ENCODE assay signal across 8 cellular contexts in the genomic region with DNA sequence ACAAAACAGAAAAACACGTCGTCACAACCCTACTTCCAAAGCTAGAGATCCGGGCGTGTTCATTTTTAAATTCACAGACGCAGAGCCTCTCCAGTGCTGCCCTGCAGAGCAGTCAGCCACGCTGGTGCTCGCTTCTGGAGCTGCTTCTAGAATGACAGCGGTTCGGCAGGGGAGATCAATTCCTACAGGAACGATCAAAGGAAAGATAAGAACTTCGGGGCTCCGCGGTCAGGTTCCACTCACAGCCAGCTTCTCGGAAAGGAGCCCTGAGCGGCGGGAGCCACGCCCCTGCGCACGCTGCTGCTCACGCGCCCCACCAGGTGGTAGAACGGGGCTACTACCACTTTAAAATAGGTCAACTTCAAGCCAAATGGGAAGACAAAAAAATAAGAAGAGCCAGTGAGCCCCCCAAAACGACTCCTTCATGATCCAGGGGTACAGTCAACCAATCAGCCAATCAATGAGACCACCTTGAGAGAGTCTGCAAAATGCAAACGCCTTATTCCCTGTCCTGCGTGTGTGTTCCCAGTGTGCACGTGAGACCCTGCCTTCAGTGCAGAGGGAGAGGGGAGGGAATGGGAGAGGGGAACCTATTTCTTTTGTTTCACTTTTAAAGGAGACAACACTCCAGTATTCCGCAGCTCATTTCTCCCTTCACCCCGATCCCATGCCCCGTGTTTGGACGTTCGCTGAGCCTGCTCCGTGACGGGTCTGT.
DNase-seq lines count a peak whose midpoint lies in the region; ATAC-seq and TF ChIP-seq lines count a peak whose summit lies in the region.

No MANE protein-coding gene starts in this region.

- peak; percentile 58 for DNase-seq in DMS114 treated with DMSO at 0.1 percent for 48 hours (lab: John Stamatoyannopoulos, UW; ENCODE audit: unreplicated experiment)
- DNase-seq in Panc1 (ENCODE audit: low read depth, low spot score) = no peak
- peak; percentile 70 to 79 for DNase-seq in activated T-cell treated with anti-CD3 and anti-CD28 coated beads, Interleukin-2, amount 50 U/mL, for 72 hours
- peak; percentile 45 for DNase-seq in fibroblast of mammary gland (ENCODE audit: low read depth)
- DNase-seq in natural killer cell = peak; percentile 70
- DNase-seq in stimulated activated naive CD4-positive, alpha-beta T cell treated with Interleukin-2 at 50 U/mL for 16 hours (lab: John Stamatoyannopoulos, UW) = peak; percentile 64

- no peaks in the 10 kb centered on the region for H3K9me3 ChIP-seq in HUES6 (ENCODE audit: control insufficient read depth, insufficient read depth, low read depth, low read length)
- H3K9me3 ChIP-seq in Panc1 (ENCODE audit: control insufficient read depth, insufficient read depth, low read depth, low read length) = no peaks in the 10 kb centered on the region

- in situ Hi-C loops in Panc1 (cut with HindIII; ENCODE audit: low pct_unique_long_range_greater_than_20kb, low sequenced_read_pairs) = no loop called here

- peaks cover 18% of the 10 kb centered on the region for H3K4me1 ChIP-seq in HUES6 (ENCODE audit: control insufficient read depth, insufficient read depth, low read length)
- peaks cover 8% of the 10 kb centered on the region; the same call in 1 of the 2 replicates for H3K4me1 ChIP-seq in Panc1 (ENCODE audit: control insufficient read depth, insufficient read depth, low read length)

- ATAC-seq in Panc1 (peak; percentile 81), natural killer cell (peak; percentile 87 to 100 (median 99)), GM18511 (IDR thresholded peaks at IDR 0.05; ENCODE audit: unreplicated experiment) (no peak)
- peak; percentile 80 to 85 for ATAC-seq in activated T-cell treated with anti-CD3 and anti-CD28 coated beads, Interleukin-2, amount 50 U/mL, for 72 hours (replicated peaks in 1 of 2)

- no TSS peak for BruUV-seq in Panc1 (replicated peaks; lab: Mats Ljungman, UMichigan)

- H3K27ac Mint-ChIP-seq in activated T-cell treated with anti-CD3 and anti-CD28 coated beads, Interleukin-2, amount 50 U/mL, for 72 hours = peak overlapping the region; percentile 49
- H3K27ac Mint-ChIP-seq in natural killer cell = no peak overlapping the region

- H3K4me3 ChIP-seq in HUES6 (ENCODE audit: low read depth, low read length) (peak overlapping the region; percentile 79), Panc1 (ENCODE audit: low read depth in 2 of 2, low read length in 2 of 2) (peak overlapping the region; percentile 22 to 36), fibroblast of mammary gland (ENCODE audit: control insufficient read depth, low read depth, low read length) (no peak overlapping the region)

- no peaks in the 10 kb centered on the region for H3K36me3 ChIP-seq in HUES6 (ENCODE audit: control insufficient read depth, insufficient read depth, low read length)
- H3K36me3 ChIP-seq in Panc1 (ENCODE audit: control insufficient read depth, insufficient read depth, low read length) = no peaks in the 10 kb centered on the region

- peak overlapping the region; percentile 79 to 86 for H3K4me3 Mint-ChIP-seq in activated T-cell treated with anti-CD3 and anti-CD28 coated beads, Interleukin-2, amount 50 U/mL, for 72 hours
- peak overlapping the region; percentile 79 for H3K4me3 Mint-ChIP-seq in natural killer cell

- no peaks in the 10 kb centered on the region for H3K9me3 Mint-ChIP-seq in activated T-cell treated with anti-CD3 and anti-CD28 coated beads, Interleukin-2, amount 50 U/mL, for 72 hours
- H3K9me3 Mint-ChIP-seq in natural killer cell = no peaks in the 10 kb centered on the region

- peaks cover 49% of the 10 kb centered on the region for H3K27me3 Mint-ChIP-seq in activated T-cell treated with anti-CD3 and anti-CD28 coated beads, Interleukin-2, amount 50 U/mL, for 72 hours (ENCODE audit: low read depth)
- H3K27me3 Mint-ChIP-seq in natural killer cell (ENCODE audit: low read depth in 2 of 2) = peaks cover 12 to 44% of the 10 kb centered on the region in 2 donors

- no peaks in the 10 kb centered on the region for H3K36me3 Mint-ChIP-seq in activated T-cell treated with anti-CD3 and anti-CD28 coated beads, Interleukin-2, amount 50 U/mL, for 72 hours (ENCODE audit: insufficient read depth in 2 of 2)
- H3K36me3 Mint-ChIP-seq in natural killer cell = no peaks in the 10 kb centered on the region

- H3K4me1 Mint-ChIP-seq in activated T-cell treated with anti-CD3 and anti-CD28 coated beads, Interleukin-2, amount 50 U/mL, for 72 hours (ENCODE audit: low read depth) = peaks cover 12% of the 10 kb centered on the region
- H3K4me1 Mint-ChIP-seq in natural killer cell = peaks cover 14 to 16% of the 10 kb centered on the region in 2 donors

- H3K27me3 ChIP-seq in HUES6 (ENCODE audit: control insufficient read depth, insufficient read depth, low read length) = peaks cover 57% of the 10 kb centered on the region
- peaks cover 10% of the 10 kb centered on the region for H3K27me3 ChIP-seq in Panc1 (ENCODE audit: control insufficient read depth, insufficient read depth, low read length)

- POLR2A ChIA-PET in Panc1 (lab: Charles Lee) = interaction anchor here (0.6 kb wide), 1 partner anchor 230 kb away, joined by 3 read pairs; no protein-coding TSS in a partner anchor

- TF ChIP-seq CTCF in Panc1 (IDR thresholded peaks at IDR 0.05) (peak; percentile 99), fibroblast of mammary gland (conservative IDR thresholded peaks at IDR 0.05; ENCODE audit: control insufficient read depth, insufficient read depth, low read depth, low read length) (peak; percentile 83), natural killer cell (IDR thresholded peaks at IDR 0.05) (peak; percentile 88)

- H3K27ac ChIP-seq in HUES6 (ENCODE audit: low read depth, low read length) (no peak overlapping the region), Panc1 (ENCODE audit: low read length) (no peak overlapping the region)

- intact Hi-C loops in Panc1 (cut with micrococcal nuclease; ENCODE audit: unreplicated experiment) = loop anchor here (10.0 kb wide), 1 partner anchor 204 kb away; no protein-coding TSS in a partner anchor
- intact Hi-C loops in natural killer cell (cut with micrococcal nuclease) = no loop called here

- peak overlapping the region; percentile 13 for H3K9ac ChIP-seq in HUES6 (ENCODE audit: low read length)

- CTCF ChIA-PET in Panc1 (lab: Charles Lee) = interaction anchor here (0.5 to 1.7 kb wide), 14 partner anchors 9 to 308 kb away, joined by 3 to 12 read pairs (median 5); no protein-coding TSS in a partner anchor
